9 cellular contexts compared by ENCODE assay signal in genomic region chr3:21894459-21895083, GRCh38.
DNase-seq lines count a peak whose midpoint lies in the region; ATAC-seq, FAIRE-seq and TF ChIP-seq lines count a peak whose summit lies in the region.
"Had no signal": no experiment of that assay in that cellular context is flagged by ENCODE, and none has a peak within 500 bp of the region (broad histone marks: within the 10 kb centered on the region; RNA-seq: fewer than 3 reads in every experiment).

No MANE protein-coding gene starts in this region.

- peak overlapping the region; percentile 13 for H3K27ac Mint-ChIP-seq in neural crest cell (ENCODE audit: unreplicated experiment)
- H3K27ac Mint-ChIP-seq: T-helper 1 cell treated with Interleukin-12 subunit alpha and Interleukin-12 subunit beta and Interleukin-4 antibody, amounts not matched to agents 30 μg/mL and 1 μg/mL, for 36 hours had no signal

- ATAC-seq in HG03460 (IDR thresholded peaks at IDR 0.05; ENCODE audit: unreplicated experiment) = no peak

- no peak overlapping the region for H3K4me3 Mint-ChIP-seq in neural crest cell
- H3K4me3 Mint-ChIP-seq: T-helper 1 cell treated with Interleukin-12 subunit alpha and Interleukin-12 subunit beta and Interleukin-4 antibody, amounts not matched to agents 30 μg/mL and 1 μg/mL, for 36 hours had no signal

- DNase-seq in NCI-H69 (lab: John Stamatoyannopoulos, UW) (peak; percentile 2), neural crest cell (ENCODE audit: low read depth, low spot score) (peak; percentile 3), NCI-H128 (lab: John Stamatoyannopoulos, UW; ENCODE audit: unreplicated experiment) (no peak), NCI-H1092 (lab: John Stamatoyannopoulos, UW) (no peak)
- no peak for DNase-seq in activated effector memory CD4-positive, alpha-beta T cell treated with anti-CD3 and anti-CD28 coated beads, Interleukin-2, amount 50 U/mL, for 16 hours

- no peaks in the 10 kb centered on the region for H3K4me1 Mint-ChIP-seq in neural crest cell

- no peaks in the 10 kb centered on the region for H3K36me3 Mint-ChIP-seq in neural crest cell (ENCODE audit: low read depth)

- H3K9me3 Mint-ChIP-seq in neural crest cell = no peaks in the 10 kb centered on the region
- H3K9me3 Mint-ChIP-seq: T-helper 1 cell treated with Interleukin-12 subunit alpha and Interleukin-12 subunit beta and Interleukin-4 antibody, amounts not matched to agents 30 μg/mL and 1 μg/mL, for 36 hours had no signal

- FAIRE-seq in G401.6 (lab: Jason Lieb, UNC) = peak; percentile 51
- peak; percentile 66 for FAIRE-seq in endometrium (lab: Jason Lieb, UNC)

- TF ChIP-seq CTCF in neural crest cell (conservative IDR thresholded peaks at IDR 0.05) = peak; percentile 91

- no peaks in the 10 kb centered on the region for H3K27me3 Mint-ChIP-seq in neural crest cell (ENCODE audit: low read depth)

Comparison
In these comparisons a context has a peak if more than half of its experiments do, and no peak if none do; other contexts are left out.
1. DNase-seq: peak in NCI-H69 (single experiment) and neural crest cell (single experiment); none in NCI-H128 (single experiment), activated effector memory CD4-positive, alpha-beta T cell treated with anti-CD3 and anti-CD28 coated beads, Interleukin-2, amount 50 U/mL, for 16 hours (single experiment) and NCI-H1092 (single experiment).